Comparison of ENCODE assay signal across 25 cellular contexts in the genomic region with DNA sequence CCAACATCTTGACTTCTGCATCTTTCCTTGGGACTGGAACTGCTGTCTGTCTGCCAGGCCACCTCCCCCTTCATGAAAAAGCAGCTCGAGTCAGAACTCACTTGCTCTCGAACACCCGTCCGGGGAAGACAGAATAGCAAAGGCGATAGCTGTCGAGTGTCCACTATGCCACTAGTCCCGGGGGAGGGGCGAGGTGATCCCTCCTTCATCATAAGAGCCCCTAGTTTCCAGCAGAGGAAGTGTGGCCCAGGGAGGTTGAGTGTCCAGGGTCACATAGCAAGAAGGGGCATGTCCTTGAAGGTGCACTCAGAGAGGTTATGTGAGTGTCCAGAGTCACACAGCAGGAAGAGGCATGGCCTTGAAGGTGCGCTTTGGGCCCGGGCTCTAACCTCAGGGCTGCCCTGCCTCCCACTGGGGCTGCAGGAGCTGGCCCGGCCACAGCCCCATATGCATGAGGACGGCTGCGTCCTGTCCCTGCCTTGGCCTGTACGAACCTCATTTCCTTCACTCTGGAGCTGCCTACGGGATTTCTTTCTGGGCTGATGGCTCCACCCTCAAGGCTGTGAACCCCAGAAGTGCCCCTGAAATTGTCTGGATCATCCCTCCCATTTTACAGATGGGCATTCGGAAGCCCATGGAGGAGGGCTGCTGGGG. TPM values are rescaled to one million over a fixed set of nuclear protein-coding genes. Genes with fewer than 3 reads are reported as not detected.
DNase-seq lines count a peak whose midpoint lies in the region; ATAC-seq, FAIRE-seq and TF ChIP-seq lines count a peak whose summit lies in the region.
"Had no signal": no experiment of that assay in that cellular context is flagged by ENCODE, and none has a peak within 500 bp of the region (broad histone marks: within the 10 kb centered on the region; RNA-seq: fewer than 3 reads in every experiment).

No MANE protein-coding gene starts in this region.

- H3K79me2 ChIP-seq in osteoblast (ENCODE audit: insufficient read depth, low read length): no peaks in the 10 kb centered on the region

- H3K4me3 ChIP-seq in osteoblast (ENCODE audit: insufficient read depth, low read length): no peak overlapping the region
- H3K4me3 ChIP-seq: GM12878 had no signal

- intact Hi-C loops in left cardiac atrium (cut with DNase I): no loop called here
- intact Hi-C loops in cardiac septum (cut with DNase I): no loop called here

- H3K27me3 ChIP-seq in osteoblast (ENCODE audit: insufficient read depth, low read length): peaks cover 7% of the 10 kb centered on the region
- H3K27me3 ChIP-seq: BE2C had no signal

- no peaks in the 10 kb centered on the region for H3K36me3 ChIP-seq in osteoblast (ENCODE audit: insufficient read depth, low read length)

- DNase-seq in left cardiac atrium (peak; percentile 7), cardiac septum (ENCODE audit: low spot score) (no peak), dermis blood vessel endothelial cell (peak; percentile 21), left lobe of liver (ENCODE audit: low spot score) (no peak), osteoblast (ENCODE audit: insufficient read length, low spot score, missing footprints) (peak; percentile 47), GM19239 (ENCODE audit: insufficient read length, low spot score) (no peak), NCI-H2196 (lab: John Stamatoyannopoulos, UW; ENCODE audit: unreplicated experiment) (no peak)
- DNase-seq: ACHN; C1 segment of cervical spinal cord; CD4-positive, CD25-positive, alpha-beta regulatory T cell; CD8-positive, alpha-beta memory T cell; COR-L47; DMS 273 treated with DMSO at 0.1 percent for 48 hours; DMS53; DND-41; EL; H9; IMR-90 had no signal

- no peak for FAIRE-seq in GM19239 (lab: Jason Lieb, UNC)
- FAIRE-seq: A204.1, GM12878, H1 had no signal

- no peak for TF ChIP-seq CTCF in osteoblast (IDR thresholded peaks at IDR 0.05; ENCODE audit: extremely low read depth, low read depth, low read length)

- H2AFZ ChIP-seq in osteoblast (ENCODE audit: low read length): no peak overlapping the region

- ATAC-seq in left cardiac atrium (no peak), left lobe of liver (peak; percentile 34)
- ATAC-seq: GM12878 had no signal

- no peak overlapping the region for H3K27ac ChIP-seq in osteoblast (ENCODE audit: low read depth, low read length)
- H3K27ac ChIP-seq: HL-60 had no signal

- no peaks in the 10 kb centered on the region for H3K9me3 ChIP-seq in osteoblast (ENCODE audit: low read depth, low read length)
- H3K9me3 ChIP-seq: BE2C had no signal

- no peaks in the 10 kb centered on the region for H3K4me1 ChIP-seq in osteoblast (ENCODE audit: insufficient read depth, low read length)

- no peaks in the 10 kb centered on the region for H4K20me1 ChIP-seq in osteoblast (ENCODE audit: insufficient read depth, low read length)

- H3K4me2 ChIP-seq in osteoblast (ENCODE audit: insufficient read depth, low read length): no peak overlapping the region

RNA-seq across cellular contexts. Expression of a gene that starts 6.7 kb away (rescaled TPM):
- not detected for total RNA-seq in left cardiac atrium
- total RNA-seq in cardiac septum: not detected
- total RNA-seq in dermis blood vessel endothelial cell: not detected in 2 replicates
- total RNA-seq in left lobe of liver: 16.7 TPM
- not detected in 2 replicates for total RNA-seq in osteoblast
- total RNA-seq: CD8-positive, alpha-beta memory T cell; G401; GM12878; H1; H9; HT1080; IMR-90 had no signal

RNA-seq across cellular contexts. Expression of a gene that starts 33.6 kb away (rescaled TPM):
- total RNA-seq in left cardiac atrium: under 1 TPM in 1 of 2 donors, not detected in 1; 0.37 TPM
- not detected for total RNA-seq in cardiac septum
- not detected in 2 replicates for total RNA-seq in dermis blood vessel endothelial cell
- 2.8 TPM for total RNA-seq in left lobe of liver
- not detected in 2 replicates for total RNA-seq in osteoblast
- total RNA-seq: CD4-positive, CD25-positive, alpha-beta regulatory T cell; CD8-positive, alpha-beta memory T cell; G401; GM12878; HT1080; IMR-90 had no signal

Comparison
In these comparisons a context has a peak if more than half of its experiments do, and no peak if none do; other contexts are left out.
1. DNase-seq: peak in left cardiac atrium (single experiment), dermis blood vessel endothelial cell (single experiment) and osteoblast (single experiment); none in cardiac septum (single experiment), left lobe of liver (single experiment), GM19239 (single experiment) and NCI-H2196 (single experiment).
2. RNA of a gene that starts 6.7 kb away (total RNA-seq): 16.7 TPM in left lobe of liver (single experiment); not detected in left cardiac atrium, not detected in cardiac septum (single experiment), not detected in dermis blood vessel endothelial cell and not detected in osteoblast; every median in the first group is over 10 times any median in the second.